9 cellular contexts compared by ENCODE assay signal in genomic region chr14:102929349-102930137, GRCh38. TPM values are rescaled to one million over a fixed set of nuclear protein-coding genes. Genes with fewer than 3 reads are reported as not detected.
DNase-seq lines count a peak whose midpoint lies in the region; ATAC-seq and TF ChIP-seq lines count a peak whose summit lies in the region.
"Had no signal": no experiment of that assay in that cellular context is flagged by ENCODE, and none has a peak within 500 bp of the region (broad histone marks: within the 10 kb centered on the region; RNA-seq: fewer than 3 reads in every experiment).

No MANE protein-coding gene starts in this region.

- H4K20me1 ChIP-seq in neural progenitor cell (ENCODE audit: low read depth): peaks cover 32% of the 10 kb centered on the region

- H3K4me3 Mint-ChIP-seq in neural progenitor cell: no peak overlapping the region

- intact Hi-C loops in A673 (cut with micrococcal nuclease; ENCODE audit: unreplicated experiment) (no loop called here), left cardiac atrium (cut with DNase I) (no loop called here)

- H3K4me2 ChIP-seq in neural progenitor cell: peak overlapping the region; percentile 99

- CTCF ChIA-PET in A673 (lab: Charles Lee): no interaction called here

- H2AFZ ChIP-seq in neural progenitor cell (replicated peaks): no peak overlapping the region

- H3K9me3 Mint-ChIP-seq in neural progenitor cell: no peaks in the 10 kb centered on the region

- H3K4me3 ChIP-seq in A673 (ENCODE audit: low read depth, low read length, poor library complexity, severe bottlenecking) (peak overlapping the region; percentile 51), NT2/D1 (ENCODE audit: insufficient read length, low read depth) (peak overlapping the region; percentile 58), neural progenitor cell (peak overlapping the region; percentile 75)

- H3K4me1 ChIP-seq in A673 (ENCODE audit: insufficient read depth, low read length, poor library complexity, severe bottlenecking): peaks cover 11% of the 10 kb centered on the region
- peaks cover 4% of the 10 kb centered on the region for H3K4me1 ChIP-seq in NT2/D1 (ENCODE audit: insufficient read depth, insufficient read length)
- H3K4me1 ChIP-seq in neural progenitor cell: peaks cover 26% of the 10 kb centered on the region

- no peaks in the 10 kb centered on the region for H3K9me3 ChIP-seq in A673 (ENCODE audit: low read depth, low read length, poor library complexity, severe bottlenecking)
- H3K9me3 ChIP-seq in NT2/D1 (ENCODE audit: insufficient read depth, low read length): no peaks in the 10 kb centered on the region
- no peaks in the 10 kb centered on the region for H3K9me3 ChIP-seq in neural progenitor cell (ENCODE audit: low read depth)

- H3K36me3 ChIP-seq in A673 (ENCODE audit: insufficient read depth, low read length, poor library complexity, severe bottlenecking): peaks cover 6% of the 10 kb centered on the region
- H3K36me3 ChIP-seq in NT2/D1 (ENCODE audit: insufficient read depth, insufficient read length, low read length): peaks cover 25% of the 10 kb centered on the region
- no peaks in the 10 kb centered on the region for H3K36me3 ChIP-seq in neural progenitor cell

- H3K9ac ChIP-seq in NT2/D1 (ENCODE audit: insufficient read length, low read depth) (peak overlapping the region; percentile 67), neural progenitor cell (no peak overlapping the region)

- H3K27me3 ChIP-seq in A673 (replicated peaks; ENCODE audit: insufficient read depth, low read depth, low read length, poor library complexity) (no peaks in the 10 kb centered on the region), NT2/D1 (ENCODE audit: insufficient read depth, insufficient read length) (peaks cover 34% of the 10 kb centered on the region), neural progenitor cell (peaks cover 74% of the 10 kb centered on the region)

- peaks cover 27% of the 10 kb centered on the region for H3F3A ChIP-seq in neural progenitor cell (ENCODE audit: low read depth)

- no TSS peak for BruUV-seq in A673 (replicated peaks; lab: Mats Ljungman, UMichigan)

- H3K27ac ChIP-seq in A673 (ENCODE audit: low read depth, low read length, poor library complexity, severe bottlenecking): no peak overlapping the region
- H3K27ac ChIP-seq in neural progenitor cell: no peak overlapping the region

- no peak overlapping the region for H3K27ac Mint-ChIP-seq in neural progenitor cell

- H3K79me2 ChIP-seq in neural progenitor cell (ENCODE audit: low read depth): no peaks in the 10 kb centered on the region

- peaks cover 6% of the 10 kb centered on the region for H3K4me1 Mint-ChIP-seq in neural progenitor cell

- DNase-seq in A673 (ENCODE audit: low spot score) (no peak), NT2/D1 (ENCODE audit: low read depth, low spot score) (no peak), left cardiac atrium (no peak), neural progenitor cell (ENCODE audit: low spot score) (peak; percentile 43), dedifferentiated amniotic fluid mesenchymal stem cell (ENCODE audit: extremely low spot score) (no peak), NCI-H1436 (lab: John Stamatoyannopoulos, UW) (no peak)
- DNase-seq: CD4-positive, CD25-positive, alpha-beta regulatory T cell had no signal

- peaks cover 3% of the 10 kb centered on the region for H3K36me3 Mint-ChIP-seq in neural progenitor cell
- H3K36me3 Mint-ChIP-seq: CD4-positive, CD25-positive, alpha-beta regulatory T cell had no signal

- POLR2A ChIA-PET in A673 (lab: Charles Lee; ENCODE audit: low non-redundant PET): no interaction called here

- ATAC-seq in left cardiac atrium: peak; percentile 3 to 10
- no peak for ATAC-seq in GM21381 (IDR thresholded peaks at IDR 0.05; ENCODE audit: unreplicated experiment)
- no peak for ATAC-seq in GM19463 (IDR thresholded peaks at IDR 0.05; ENCODE audit: unreplicated experiment)

- TF ChIP-seq CTCF in A673 (conservative IDR thresholded peaks at IDR 0.05; ENCODE audit: low read depth, low read length): no peak
- TF ChIP-seq CTCF in neural progenitor cell (IDR thresholded peaks at IDR 0.05): no peak

- peaks cover 33% of the 10 kb centered on the region for H3K27me3 Mint-ChIP-seq in neural progenitor cell (ENCODE audit: insufficient read depth, low read depth)

RNA-seq across cellular contexts. Expression of gene AMN, which starts 7.1 kb away (rescaled TPM):
- 5.6 and 6.7 TPM in 2 replicates for total RNA-seq in A673 (2021)
- total RNA-seq in left cardiac atrium: 1 to 10 TPM in 1 of 2 donors, under 1 TPM in 1; 0.68 to 1.6 TPM
- 0.28 TPM in 1 of 2 replicates, not detected in the other for total RNA-seq in neural progenitor cell (ENCODE audit: low replicate concordance)

Comparison
In these comparisons a context has a peak if more than half of its experiments do, and no peak if none do; other contexts are left out.
1. ATAC-seq: peak in left cardiac atrium (2 of 2); none in GM21381 (single experiment) and GM19463 (single experiment).
2. Peak in every context shown above with its lines, with median percentiles within 50 percentile points of each other: H3K4me3 ChIP-seq.